In genomic region chr4:47218631-47219030, GRCh38 we compare ENCODE assay signal across 29 cellular contexts.
"Had no signal": no experiment of that assay in that cellular context is flagged by ENCODE, and none has a peak within 500 bp of the region (broad histone marks: within the 10 kb centered on the region; RNA-seq: fewer than 3 reads in every experiment).

No MANE protein-coding gene starts in this region.

- H3K36me3 ChIP-seq: neural progenitor cell, ovary, right lobe of liver, sigmoid colon, stomach, thoracic aorta, thyroid gland, tibial nerve, upper lobe of left lung, vagina had no signal

- H3K4me3 ChIP-seq: neural progenitor cell, ovary, psoas muscle, right lobe of liver, sigmoid colon, stomach, thoracic aorta, thyroid gland, tibial nerve, upper lobe of left lung, vagina had no signal

- ATAC-seq: natural killer cell; psoas muscle; right cardiac atrium; right lobe of liver; stimulated activated effector memory CD8-positive, alpha-beta T cell treated with anti-CD3 and anti-CD28 coated beads, Interleukin-12 subunit alpha, Interleukin-12 subunit beta, amount 100 ng/mL, for 72 hours; stimulated activated naive B cell treated with anti-CD40 and anti-IgM and Interleukin-4, amounts not matched to agents 10 μg/mL and 1 μg/mL and 100 μg/mL, for 72 hours had no signal

- H3K4me1 Mint-ChIP-seq: natural killer cell; nephron; stimulated activated effector memory CD8-positive, alpha-beta T cell treated with anti-CD3 and anti-CD28 coated beads, Interleukin-12 subunit alpha, Interleukin-12 subunit beta, amount 100 ng/mL, for 72 hours; stimulated activated naive B cell treated with anti-CD40 and anti-IgM and Interleukin-4, amounts not matched to agents 10 μg/mL and 1 μg/mL and 100 μg/mL, for 72 hours had no signal

- H3K36me3 Mint-ChIP-seq: natural killer cell; neural progenitor cell; stimulated activated effector memory CD8-positive, alpha-beta T cell treated with anti-CD3 and anti-CD28 coated beads, Interleukin-12 subunit alpha, Interleukin-12 subunit beta, amount 100 ng/mL, for 72 hours; stimulated activated naive B cell treated with anti-CD40 and anti-IgM and Interleukin-4, amounts not matched to agents 10 μg/mL and 1 μg/mL and 100 μg/mL, for 72 hours had no signal

- H3K27ac Mint-ChIP-seq: natural killer cell; nephron; neural progenitor cell; progenitor cell of endocrine pancreas; stimulated activated effector memory CD8-positive, alpha-beta T cell treated with anti-CD3 and anti-CD28 coated beads, Interleukin-12 subunit alpha, Interleukin-12 subunit beta, amount 100 ng/mL, for 72 hours; stimulated activated naive B cell treated with anti-CD40 and anti-IgM and Interleukin-4, amounts not matched to agents 10 μg/mL and 1 μg/mL and 100 μg/mL, for 72 hours; stimulated activated naive CD8-positive, alpha-beta T cell treated with anti-CD3 and anti-CD28 coated beads, Interleukin-15, Interleukin-2, amounts not matched to agents 100 ng/mL and 50 ng/mL, for 24 hours had no signal

- DNase-seq: natural killer cell; occipital lobe; ovary; posterior cingulate gyrus; psoas muscle; right cardiac atrium; right lobe of liver; sigmoid colon; small intestine; stimulated activated CD4-positive, alpha-beta T cell treated with anti-CD3 and anti-CD28 coated beads, Interleukin-15, amount 100 ng/mL, for 24 hours; stimulated activated CD4-positive, alpha-beta T cell treated with anti-CD3 and anti-CD28 coated beads, Interleukin-2, amount 100 ng/mL, for 24 hours; stimulated activated CD4-positive, alpha-beta T cell treated with anti-CD3 and anti-CD28 coated beads, Interleukin-2, amount 100 ng/mL, for 48 hours; stimulated activated CD4-positive, alpha-beta T cell treated with anti-CD3 and anti-CD28 coated beads, Interleukin-4, amount 100 ng/mL, for 24 hours; stimulated activated naive B cell treated with anti-CD40 and anti-IgM and Interleukin-4, amounts not matched to agents 10 μg/mL and 1 μg/mL and 100 μg/mL, for 72 hours; stimulated activated naive CD4-positive, alpha-beta T cell treated with Interleukin-2 at 50 U/mL for 16 hours; stomach; thyroid gland; trophoblast cell; upper lobe of left lung had no signal

- H3K4me2 ChIP-seq: neural progenitor cell had no signal

- H3K27me3 Mint-ChIP-seq: stimulated activated naive B cell treated with anti-CD40 and anti-IgM and Interleukin-4, amounts not matched to agents 10 μg/mL and 1 μg/mL and 100 μg/mL, for 72 hours had no signal

- FAIRE-seq: small intestine, urothelium cell line had no signal

- H3K79me2 ChIP-seq: parathyroid adenoma had no signal

- H3K9me3 ChIP-seq: ovary, psoas muscle, right lobe of liver, sigmoid colon, stomach, thoracic aorta, thyroid gland, tibial nerve, upper lobe of left lung, vagina had no signal

- H3K9ac ChIP-seq: neural progenitor cell, parathyroid adenoma had no signal

- H3K4me1 ChIP-seq: neural progenitor cell, parathyroid adenoma, psoas muscle, right lobe of liver, sigmoid colon, stomach, thyroid gland, tibial nerve, upper lobe of left lung, vagina had no signal

- H3K27ac ChIP-seq: neural progenitor cell, ovary, parathyroid adenoma, psoas muscle, right lobe of liver, sigmoid colon, stomach, thoracic aorta, thyroid gland, tibial nerve, upper lobe of left lung, vagina had no signal

- H3K4me3 Mint-ChIP-seq: natural killer cell; nephron; neural progenitor cell; stimulated activated effector memory CD8-positive, alpha-beta T cell treated with anti-CD3 and anti-CD28 coated beads, Interleukin-12 subunit alpha, Interleukin-12 subunit beta, amount 100 ng/mL, for 72 hours; stimulated activated naive B cell treated with anti-CD40 and anti-IgM and Interleukin-4, amounts not matched to agents 10 μg/mL and 1 μg/mL and 100 μg/mL, for 72 hours; stimulated activated naive CD8-positive, alpha-beta T cell treated with anti-CD3 and anti-CD28 coated beads, Interleukin-15, Interleukin-2, amounts not matched to agents 100 ng/mL and 50 ng/mL, for 24 hours had no signal

- H2AFZ ChIP-seq: neural progenitor cell, parathyroid adenoma had no signal

- H3K27me3 ChIP-seq: neural progenitor cell, ovary, right lobe of liver, sigmoid colon, stomach, thyroid gland, tibial nerve, upper lobe of left lung, vagina had no signal

- H3K9me3 Mint-ChIP-seq: nephron; neural progenitor cell; stimulated activated effector memory CD8-positive, alpha-beta T cell treated with anti-CD3 and anti-CD28 coated beads, Interleukin-12 subunit alpha, Interleukin-12 subunit beta, amount 100 ng/mL, for 72 hours; stimulated activated naive B cell treated with anti-CD40 and anti-IgM and Interleukin-4, amounts not matched to agents 10 μg/mL and 1 μg/mL and 100 μg/mL, for 72 hours; stimulated activated naive CD8-positive, alpha-beta T cell treated with anti-CD3 and anti-CD28 coated beads, Interleukin-15, Interleukin-2, amounts not matched to agents 100 ng/mL and 50 ng/mL, for 24 hours had no signal
